In the genomic region with DNA sequence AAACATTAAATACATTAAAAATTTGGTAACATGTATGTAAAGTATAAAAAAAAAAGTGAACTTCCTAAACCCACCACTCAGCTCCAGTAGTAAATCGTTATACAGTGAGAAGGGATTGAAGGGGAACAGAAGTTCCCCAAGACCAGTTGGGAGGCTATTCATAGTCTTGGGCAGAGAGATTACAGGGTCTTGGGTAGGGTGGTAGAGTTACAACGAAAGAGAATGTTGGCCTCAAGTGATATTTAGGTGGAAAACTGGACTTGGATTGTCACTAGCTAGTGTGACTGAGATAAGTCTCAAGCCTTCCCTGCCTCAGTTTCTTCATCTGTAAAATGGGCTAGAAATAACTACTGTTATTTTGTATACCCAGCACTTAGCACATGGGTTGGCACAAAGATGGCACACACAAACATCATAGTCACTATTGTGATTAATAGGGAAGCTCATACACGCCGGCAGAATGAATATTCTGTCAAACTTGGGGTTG, we compare ENCODE assay signal across 1 cellular context.
A peak's percentile ranks its signal among the peaks of the same experiment; 100 is the strongest.
TF ChIP-seq lines count a peak whose summit lies in the region.

No MANE protein-coding gene starts in this region.

TF ChIP-seq in GM12878, 131 proteins besides CTCF, POLR2A, EP300 and RAD21:
- TF ChIP-seq SMARCA5 (IDR thresholded peaks at IDR 0.05), result 0 out of 2 replicates have a peak, but pooled peaks have one; percentile 5
- no peak for TF ChIP-seq WRNIP1 (IDR thresholded peaks at IDR 0.05; ENCODE audit: borderline replicate concordance, low read depth, low read length)
- no peak for TF ChIP-seq NBN (IDR thresholded peaks at IDR 0.05)
- TF ChIP-seq ZNF274 (IDR thresholded peaks at IDR 0.05; ENCODE audit: insufficient read depth, insufficient read length), result no peak
- TF ChIP-seq ATF7 (IDR thresholded peaks at IDR 0.05; ENCODE audit: low read depth), result no peak
- no peak for TF ChIP-seq IRF4 (IDR thresholded peaks at IDR 0.05; ENCODE audit: low read depth, low read length)
- TF ChIP-seq ZNF217 (IDR thresholded peaks at IDR 0.05), result peak; percentile 68
- TF ChIP-seq ZNF622 (IDR thresholded peaks at IDR 0.05), result no peak
- TF ChIP-seq, protein P1, sequence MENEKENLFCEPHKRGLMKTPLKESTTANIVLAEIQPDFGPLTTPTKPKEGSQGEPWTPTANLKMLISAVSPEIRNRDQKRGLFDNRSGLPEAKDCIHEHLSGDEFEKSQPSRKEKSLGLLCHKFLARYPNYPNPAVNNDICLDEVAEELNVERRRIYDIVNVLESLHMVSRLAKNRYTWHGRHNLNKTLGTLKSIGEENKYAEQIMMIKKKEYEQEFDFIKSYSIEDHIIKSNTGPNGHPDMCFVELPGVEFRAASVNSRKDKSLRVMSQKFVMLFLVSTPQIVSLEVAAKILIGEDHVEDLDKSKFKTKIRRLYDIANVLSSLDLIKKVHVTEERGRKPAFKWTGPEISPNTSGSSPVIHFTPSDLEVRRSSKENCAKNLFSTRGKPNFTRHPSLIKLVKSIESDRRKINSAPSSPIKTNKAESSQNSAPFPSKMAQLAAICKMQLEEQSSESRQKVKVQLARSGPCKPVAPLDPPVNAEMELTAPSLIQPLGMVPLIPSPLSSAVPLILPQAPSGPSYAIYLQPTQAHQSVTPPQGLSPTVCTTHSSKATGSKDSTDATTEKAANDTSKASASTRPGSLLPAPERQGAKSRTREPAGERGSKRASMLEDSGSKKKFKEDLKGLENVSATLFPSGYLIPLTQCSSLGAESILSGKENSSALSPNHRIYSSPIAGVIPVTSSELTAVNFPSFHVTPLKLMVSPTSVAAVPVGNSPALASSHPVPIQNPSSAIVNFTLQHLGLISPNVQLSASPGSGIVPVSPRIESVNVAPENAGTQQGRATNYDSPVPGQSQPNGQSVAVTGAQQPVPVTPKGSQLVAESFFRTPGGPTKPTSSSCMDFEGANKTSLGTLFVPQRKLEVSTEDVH (IDR thresholded peaks at IDR 0.05; ENCODE audit: low read depth, partially characterized antibody), result no peak
- no peak for TF ChIP-seq KDM1A (IDR thresholded peaks at IDR 0.05; ENCODE audit: borderline replicate concordance)
- no peak for TF ChIP-seq ZNF384 (IDR thresholded peaks at IDR 0.05; ENCODE audit: borderline replicate concordance, low read depth, low read length)
- no peak for TF ChIP-seq ZNF207 (IDR thresholded peaks at IDR 0.05; ENCODE audit: borderline replicate concordance)
